29 cellular contexts compared by ENCODE assay signal in the genomic region with DNA sequence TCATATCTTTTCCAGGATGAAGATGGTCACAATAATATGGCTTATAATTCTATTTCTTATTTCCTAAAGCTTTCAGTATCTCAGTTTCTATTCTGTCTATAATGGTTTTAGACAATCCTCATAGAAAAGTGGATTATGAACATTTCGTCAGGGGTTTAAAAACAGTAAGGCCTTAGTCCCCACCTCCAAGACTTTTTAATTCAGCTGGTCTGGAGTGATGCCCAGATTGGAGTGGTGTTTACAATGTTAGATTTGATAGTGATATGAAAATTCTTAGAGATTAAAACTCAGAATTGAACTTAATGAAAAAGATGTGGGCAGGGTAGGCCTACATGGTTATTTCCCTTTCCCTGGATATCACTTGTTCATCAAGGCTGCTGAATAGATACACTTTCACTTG.
"Had no signal": no experiment of that assay in that cellular context is flagged by ENCODE, and none has a peak within 500 bp of the region (broad histone marks: within the 10 kb centered on the region; RNA-seq: fewer than 3 reads in every experiment).

No MANE protein-coding gene starts in this region.

- H3K27me3 ChIP-seq: adrenal gland, cardiac muscle cell had no signal

- DNase-seq: activated B cell treated with CpG ODN at 0.5 μM for 24 hours; activated CD4-positive, alpha-beta memory T cell treated with anti-CD3 and anti-CD28 coated beads for 36 hours; activated CD4-positive, alpha-beta T cell treated with anti-CD3 and anti-CD28 coated beads for 4 hours; activated CD4-positive, alpha-beta T cell treated with anti-CD3 and anti-CD28 coated beads, Interleukin-2, amount 10 ng/mL, durations not matched to agents 24 days and 14 days; activated CD4-positive, alpha-beta T cell treated with anti-CD3 and anti-CD28 coated beads, Interleukin-2, amount 50 U/mL, for 1 hour; activated CD4-positive, alpha-beta T cell treated with anti-CD3 and anti-CD28 coated beads, Interleukin-2, amount 50 U/mL, for 4 hours; activated CD4-positive, CD25-positive, alpha-beta regulatory T cell treated with anti-CD3 and anti-CD28 coated beads, Interleukin-2, amount 50 U/mL, for 72 hours; activated CD8-positive, alpha-beta memory T cell treated with anti-CD3 and anti-CD28 coated beads, Interleukin-2, amount 50 U/mL, for 4 hours; activated CD8-positive, alpha-beta T cell treated with anti-CD3 and anti-CD28 coated beads for 36 hours; activated effector memory CD4-positive, alpha-beta T cell treated with anti-CD3 and anti-CD28 coated beads, Interleukin-2, amount 50 U/mL, for 16 hours; activated gamma-delta T cell treated with Interleukin-2 at 50 U/mL for 16 hours; activated naive CD4-positive, alpha-beta T cell; activated naive CD4-positive, alpha-beta T cell treated with anti-CD3 and anti-CD28 coated beads for 36 hours; activated naive CD4-positive, alpha-beta T cell treated with anti-CD3 and anti-CD28 coated beads, Interleukin-2, amount 50 U/mL, for 16 hours; activated naive CD8-positive, alpha-beta T cell treated with anti-CD3 and anti-CD28 coated beads for 36 hours; activated T-cell treated with anti-CD3 and anti-CD28 coated beads for 4 hours; activated T-cell treated with anti-CD3 and anti-CD28 coated beads, Interleukin-2, amount 50 U/mL, for 1 hour; activated T-cell treated with anti-CD3 and anti-CD28 coated beads, Interleukin-2, amount 50 U/mL, for 4 hours; activated T-cell treated with anti-CD3 and anti-CD28 coated beads, Interleukin-2, amount 50 U/mL, for 72 hours; adrenal gland; amniotic stem cell; aorta; caudate nucleus; cerebellar nuclear complex; T-helper 1 cell; T-helper 2 cell; T-helper 9 cell had no signal

- H3K4me1 ChIP-seq: adrenal gland had no signal

- H3K27ac ChIP-seq: adrenal gland, cardiac muscle cell, VCaP had no signal

- H3K36me3 ChIP-seq: adrenal gland, cardiac muscle cell had no signal

- H3K4me3 ChIP-seq: adrenal gland, cardiac muscle cell had no signal
